Comparison of ENCODE assay signal across 28 cellular contexts in the genomic region with DNA sequence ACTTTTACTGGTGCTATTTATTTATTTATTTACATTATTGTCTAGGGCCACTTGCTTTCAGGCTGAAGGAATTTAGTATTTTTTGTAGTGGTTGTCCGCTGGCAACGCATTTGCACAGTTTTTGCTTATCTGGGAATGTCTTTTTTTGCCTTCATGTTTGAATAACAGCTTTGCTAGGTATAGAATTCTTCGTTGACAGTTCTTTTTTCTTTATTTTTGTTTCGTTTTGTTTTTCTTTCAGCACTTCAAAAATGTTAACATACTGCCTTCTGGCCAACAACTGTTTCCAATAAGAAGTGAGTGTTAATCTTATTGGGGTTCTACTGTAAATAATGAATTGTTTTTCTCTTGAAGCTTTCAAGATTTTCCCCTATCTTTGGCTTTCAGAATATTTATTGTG.
"Had no signal": no experiment of that assay in that cellular context is flagged by ENCODE, and none has a peak within 500 bp of the region (broad histone marks: within the 10 kb centered on the region; RNA-seq: fewer than 3 reads in every experiment).

No MANE protein-coding gene starts in this region.

- H3K36me3 ChIP-seq: neural progenitor cell, ovary, right lobe of liver, sigmoid colon, stomach, thoracic aorta, thyroid gland, tibial nerve, upper lobe of left lung, vagina had no signal

- H3K4me3 ChIP-seq: neural progenitor cell, ovary, psoas muscle, right lobe of liver, sigmoid colon, stomach, thoracic aorta, thyroid gland, tibial nerve, upper lobe of left lung, vagina had no signal

- H3K27ac Mint-ChIP-seq: natural killer cell; nephron; neural progenitor cell; progenitor cell of endocrine pancreas; stimulated activated effector memory CD8-positive, alpha-beta T cell treated with anti-CD3 and anti-CD28 coated beads, Interleukin-12 subunit alpha, Interleukin-12 subunit beta, amount 100 ng/mL, for 72 hours; stimulated activated naive B cell treated with anti-CD40 and anti-IgM and Interleukin-4, amounts not matched to agents 10 μg/mL and 1 μg/mL and 100 μg/mL, for 72 hours; stimulated activated naive CD8-positive, alpha-beta T cell treated with anti-CD3 and anti-CD28 coated beads, Interleukin-15, Interleukin-2, amounts not matched to agents 100 ng/mL and 50 ng/mL, for 24 hours had no signal

- H3K36me3 Mint-ChIP-seq: stimulated activated effector memory CD8-positive, alpha-beta T cell treated with anti-CD3 and anti-CD28 coated beads, Interleukin-12 subunit alpha, Interleukin-12 subunit beta, amount 100 ng/mL, for 72 hours; stimulated activated naive B cell treated with anti-CD40 and anti-IgM and Interleukin-4, amounts not matched to agents 10 μg/mL and 1 μg/mL and 100 μg/mL, for 72 hours had no signal

- H3K9ac ChIP-seq: neural progenitor cell, parathyroid adenoma had no signal

- H3K27me3 Mint-ChIP-seq: progenitor cell of endocrine pancreas; stimulated activated naive B cell treated with anti-CD40 and anti-IgM and Interleukin-4, amounts not matched to agents 10 μg/mL and 1 μg/mL and 100 μg/mL, for 72 hours; stimulated activated naive CD8-positive, alpha-beta T cell treated with anti-CD3 and anti-CD28 coated beads, Interleukin-15, Interleukin-2, amounts not matched to agents 100 ng/mL and 50 ng/mL, for 24 hours had no signal

- H3K4me1 Mint-ChIP-seq: nephron; neural progenitor cell; stimulated activated effector memory CD8-positive, alpha-beta T cell treated with anti-CD3 and anti-CD28 coated beads, Interleukin-12 subunit alpha, Interleukin-12 subunit beta, amount 100 ng/mL, for 72 hours; stimulated activated naive B cell treated with anti-CD40 and anti-IgM and Interleukin-4, amounts not matched to agents 10 μg/mL and 1 μg/mL and 100 μg/mL, for 72 hours had no signal

- DNase-seq: natural killer cell; occipital lobe; ovary; posterior cingulate gyrus; psoas muscle; right cardiac atrium; right lobe of liver; sigmoid colon; small intestine; stimulated activated CD4-positive, alpha-beta T cell treated with anti-CD3 and anti-CD28 coated beads, Interleukin-15, amount 100 ng/mL, for 24 hours; stimulated activated CD4-positive, alpha-beta T cell treated with anti-CD3 and anti-CD28 coated beads, Interleukin-2, amount 100 ng/mL, for 24 hours; stimulated activated CD4-positive, alpha-beta T cell treated with anti-CD3 and anti-CD28 coated beads, Interleukin-2, amount 100 ng/mL, for 48 hours; stimulated activated CD4-positive, alpha-beta T cell treated with anti-CD3 and anti-CD28 coated beads, Interleukin-4, amount 100 ng/mL, for 24 hours; stimulated activated naive B cell treated with anti-CD40 and anti-IgM and Interleukin-4, amounts not matched to agents 10 μg/mL and 1 μg/mL and 100 μg/mL, for 72 hours; stimulated activated naive CD4-positive, alpha-beta T cell treated with Interleukin-2 at 50 U/mL for 16 hours; stomach; thyroid gland; trophoblast cell; upper lobe of left lung had no signal

- H3K27ac ChIP-seq: neural progenitor cell, ovary, parathyroid adenoma, psoas muscle, right lobe of liver, sigmoid colon, stomach, thoracic aorta, thyroid gland, tibial nerve, upper lobe of left lung, vagina had no signal

- H3K4me1 ChIP-seq: neural progenitor cell, parathyroid adenoma, psoas muscle, sigmoid colon, thyroid gland, tibial nerve, upper lobe of left lung, vagina had no signal

- H3K27me3 ChIP-seq: neural progenitor cell, ovary, right lobe of liver, sigmoid colon, stomach, thyroid gland, tibial nerve, upper lobe of left lung, vagina had no signal

- H3K4me3 Mint-ChIP-seq: natural killer cell; nephron; neural progenitor cell; stimulated activated effector memory CD8-positive, alpha-beta T cell treated with anti-CD3 and anti-CD28 coated beads, Interleukin-12 subunit alpha, Interleukin-12 subunit beta, amount 100 ng/mL, for 72 hours; stimulated activated naive B cell treated with anti-CD40 and anti-IgM and Interleukin-4, amounts not matched to agents 10 μg/mL and 1 μg/mL and 100 μg/mL, for 72 hours; stimulated activated naive CD8-positive, alpha-beta T cell treated with anti-CD3 and anti-CD28 coated beads, Interleukin-15, Interleukin-2, amounts not matched to agents 100 ng/mL and 50 ng/mL, for 24 hours had no signal

- H3K9me3 ChIP-seq: ovary, right lobe of liver, sigmoid colon, thyroid gland, vagina had no signal
